Comparison of ENCODE assay signal across 33 cellular contexts in the genomic region with DNA sequence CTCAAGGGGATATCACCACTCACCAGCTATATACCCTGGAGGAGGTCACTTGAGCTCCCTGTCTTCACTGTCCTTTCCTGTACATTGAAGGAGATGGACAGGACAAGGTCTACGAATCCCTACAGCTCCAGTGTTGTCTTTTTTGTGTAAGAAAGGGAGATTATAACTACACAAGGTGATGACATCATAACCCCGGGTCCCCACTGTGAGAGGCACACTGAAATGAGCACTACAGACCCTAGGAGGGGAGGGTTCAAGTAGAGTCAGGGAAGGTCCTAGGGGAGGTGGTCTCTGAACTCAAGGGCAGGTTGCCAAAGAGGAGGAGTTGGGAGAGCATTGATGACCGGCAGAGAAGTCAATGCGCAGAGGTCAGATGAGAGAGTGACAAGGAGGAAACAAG.
"Had no signal": no experiment of that assay in that cellular context is flagged by ENCODE, and none has a peak within 500 bp of the region (broad histone marks: within the 10 kb centered on the region; RNA-seq: fewer than 3 reads in every experiment).

No MANE protein-coding gene starts in this region.

- DNase-seq: activated effector memory CD4-positive, alpha-beta T cell treated with anti-CD3 and anti-CD28 coated beads, Interleukin-2, amount 50 U/mL, for 16 hours; activated effector memory CD4-positive, alpha-beta T cell treated with Interleukin-2 at 50 U/mL for 16 hours; activated gamma-delta T cell; activated gamma-delta T cell treated with Interleukin-2 at 50 U/mL for 16 hours; activated naive CD4-positive, alpha-beta T cell; activated naive CD4-positive, alpha-beta T cell treated with anti-CD3 and anti-CD28 coated beads for 36 hours; activated naive CD4-positive, alpha-beta T cell treated with anti-CD3 and anti-CD28 coated beads, Interleukin-2, amount 10 ng/mL, durations not matched to agents 7 days and 5 days; activated naive CD4-positive, alpha-beta T cell treated with anti-CD3 and anti-CD28 coated beads, Interleukin-2, amount 50 U/mL, for 16 hours; activated naive CD4-positive, alpha-beta T cell treated with Interleukin-2 at 50 U/mL for 16 hours; activated naive CD8-positive, alpha-beta T cell treated with anti-CD3 and anti-CD28 coated beads for 36 hours; activated naive CD8-positive, alpha-beta T cell treated with anti-CD3 and anti-CD28 coated beads, Interleukin-2, amount 10 ng/mL, durations not matched to agents 7 days and 5 days; activated naive CD8-positive, alpha-beta T cell treated with anti-CD3 and anti-CD28 coated beads, Interleukin-2, amount 50 U/mL, for 24 hours; activated T-cell treated with anti-CD3 and anti-CD28 coated beads, Interleukin-2, amount 50 U/mL, for 24 hours; activated T-cell treated with anti-CD3 and anti-CD28 coated beads, Interleukin-2, amount 50 U/mL, for 4 hours; activated T-cell treated with anti-CD3 and anti-CD28 coated beads, Interleukin-2, amount 50 U/mL, for 48 hours; activated T-cell treated with anti-CD3 and anti-CD28 coated beads, Interleukin-2, amount 50 U/mL, for 72 hours; adrenal gland; amniotic stem cell; amygdala; anterior cingulate cortex; aorta; body of pancreas; brain microvascular endothelial cell; caudate nucleus; central memory CD4-positive, alpha-beta T cell; cerebellar nuclear complex had no signal

- H3K4me1 ChIP-seq: adrenal gland, body of pancreas, breast epithelium had no signal

- H3K9me3 ChIP-seq: adrenal gland, ascending aorta, body of pancreas, breast epithelium had no signal

- FAIRE-seq: astrocyte, bronchial epithelial cell had no signal

- H3K27ac ChIP-seq: ascending aorta, body of pancreas, brain microvascular endothelial cell, cardiac muscle cell had no signal

- H3K27me3 ChIP-seq: adrenal gland, ascending aorta, body of pancreas, breast epithelium, cardiac muscle cell had no signal

- ATAC-seq: activated naive CD4-positive, alpha-beta T cell treated with anti-CD3 and anti-CD28 coated beads, Interleukin-2, amount 50 U/mL, for 72 hours; activated naive CD8-positive, alpha-beta T cell treated with anti-CD3 and anti-CD28 coated beads, Interleukin-2, amount 50 U/mL, for 24 hours; activated T-cell treated with anti-CD3 and anti-CD28 coated beads, Interleukin-2, amount 50 U/mL, for 4 hours; activated T-cell treated with anti-CD3 and anti-CD28 coated beads, Interleukin-2, amount 50 U/mL, for 72 hours; activated T-helper 17 cell treated with anti-CD3 and anti-CD28 coated beads, Interleukin-2, amount 50 U/mL, for 72 hours; body of pancreas had no signal

- H3K4me3 ChIP-seq: adrenal gland, ascending aorta, body of pancreas, breast epithelium, cardiac muscle cell had no signal

- H3K36me3 ChIP-seq: adrenal gland, ascending aorta, brain microvascular endothelial cell, breast epithelium, cardiac muscle cell had no signal
